ENCODE assay signal across 16 cellular contexts in the genomic region with DNA sequence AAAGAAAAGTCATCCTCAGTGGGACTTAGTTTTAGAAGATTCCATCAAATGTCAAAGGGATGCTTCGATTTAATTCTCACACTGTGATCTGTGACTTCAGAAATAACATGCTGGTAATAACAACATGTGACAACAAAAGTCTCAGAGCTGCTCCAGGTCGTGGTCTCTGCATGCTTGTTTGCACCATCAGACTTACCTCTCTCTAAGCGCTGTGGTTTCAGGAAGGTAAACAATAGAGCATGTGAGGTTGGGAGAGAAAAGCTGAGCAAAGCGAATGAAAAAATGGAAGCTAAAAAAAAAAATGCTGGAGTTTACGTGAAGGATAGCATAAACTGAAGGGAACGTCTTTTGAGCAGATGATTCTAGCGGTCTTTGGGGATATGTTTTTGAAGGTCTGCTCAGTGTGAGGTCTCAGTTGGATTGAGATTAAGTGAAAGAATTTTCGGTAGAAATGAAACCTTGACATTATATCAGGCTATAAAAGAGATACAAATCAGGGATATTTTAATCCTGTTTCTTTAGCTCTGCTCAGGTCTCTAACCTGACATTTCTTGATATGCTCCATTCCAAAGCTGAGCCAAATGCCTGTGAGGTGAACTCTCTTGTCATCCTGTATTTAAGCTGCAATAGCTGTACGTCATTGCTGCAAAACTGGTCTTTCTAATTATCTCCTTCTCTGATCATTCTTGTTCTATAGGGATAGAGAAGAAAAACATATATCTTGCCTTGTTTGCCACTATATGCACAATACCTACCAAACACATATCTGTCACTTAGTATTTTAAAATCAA.
A peak's percentile ranks its signal among the peaks of the same experiment; 100 is the strongest.
DNase-seq lines count a peak whose midpoint lies in the region; ATAC-seq and TF ChIP-seq lines count a peak whose summit lies in the region.
"Had no signal": no experiment of that assay in that cellular context is flagged by ENCODE, and none has a peak within 500 bp of the region (broad histone marks: within the 10 kb centered on the region; RNA-seq: fewer than 3 reads in every experiment).

No MANE protein-coding gene starts in this region.

- peaks cover 19% of the 10 kb centered on the region for H3K79me2 ChIP-seq in hepatocyte

- H2AFZ ChIP-seq in hepatocyte = no peak overlapping the region
- H2AFZ ChIP-seq: GM23338 had no signal

- no peak for ATAC-seq in heart right ventricle
- no peak for ATAC-seq in psoas muscle
- no peak for ATAC-seq in HG03135 (IDR thresholded peaks at IDR 0.05; ENCODE audit: unreplicated experiment)
- no peak for ATAC-seq in HG02852 (IDR thresholded peaks at IDR 0.05; ENCODE audit: unreplicated experiment)
- ATAC-seq: CD8-positive, alpha-beta T cell; GM12878; GM23338 had no signal

- H3K27me3 ChIP-seq in left ventricle myocardium inferior (ENCODE audit: low read depth) (no peaks in the 10 kb centered on the region), heart right ventricle (no peaks in the 10 kb centered on the region), hepatocyte (no peaks in the 10 kb centered on the region), psoas muscle (ENCODE audit: insufficient read depth in 3 of 3, low read length in 2 of 3) (no peaks in the 10 kb centered on the region)

- H3K4me3 ChIP-seq in left ventricle myocardium inferior (no peak overlapping the region), heart right ventricle (no peak overlapping the region), hepatocyte (no peak overlapping the region), psoas muscle (no peak overlapping the region)
- H3K4me3 ChIP-seq: GM12878, GM23338 had no signal

- H4K20me1 ChIP-seq in hepatocyte (ENCODE audit: insufficient read depth, poor library complexity, severe bottlenecking) = no peaks in the 10 kb centered on the region

- intact Hi-C loops in left ventricle myocardium inferior (cut with micrococcal nuclease) = no loop called here
- intact Hi-C loops in heart right ventricle (cut with DNase I) = loop anchor here in 1 of 10 donors (5.0 kb wide), 1 partner anchor 89 kb away; no protein-coding TSS in a partner anchor
- intact Hi-C loops in psoas muscle (cut with DNase I) = no loop called here

- 92 to 93% methylated on average over 9 of the region's 9 CpGs for WGBS in heart right ventricle, 2 donors
- WGBS in hepatocyte (ENCODE audit: low lambda C conversion rate, missing lambda C conversion rate) = 65% methylated on average over 9 of the region's 9 CpGs
- 83 to 89% (median 83%) methylated on average over 9 of the region's 9 CpGs for WGBS in psoas muscle, 3 donors

- peak overlapping the region; percentile 32 for H3K4me2 ChIP-seq in hepatocyte
- H3K4me2 ChIP-seq: GM23338 had no signal

- H3K4me1 ChIP-seq in left ventricle myocardium inferior = peaks cover 44% of the 10 kb centered on the region
- H3K4me1 ChIP-seq in heart right ventricle = peaks cover 4 to 48% (median 27%) of the 10 kb centered on the region in 9 donors
- no peaks in the 10 kb centered on the region for H3K4me1 ChIP-seq in hepatocyte (ENCODE audit: insufficient read depth)
- peaks cover 13% of the 10 kb centered on the region for H3K4me1 ChIP-seq in psoas muscle
- H3K4me1 ChIP-seq: Caco-2 had no signal

- TF ChIP-seq CTCF in left ventricle myocardium inferior (IDR thresholded peaks at IDR 0.05; ENCODE audit: borderline replicate concordance) (no peak), heart right ventricle (IDR thresholded peaks at IDR 0.05) (no peak), hepatocyte (IDR thresholded peaks at IDR 0.05; ENCODE audit: poor library complexity) (no peak), psoas muscle (IDR thresholded peaks at IDR 0.05) (no peak)

- peak overlapping the region; percentile 46 for H3K27ac ChIP-seq in left ventricle myocardium inferior (replicated peaks)
- H3K27ac ChIP-seq in heart right ventricle = peak overlapping the region in 2 of 10 donors; percentile 55 to 59
- H3K27ac ChIP-seq in hepatocyte = no peak overlapping the region
- peak overlapping the region; percentile 63 for H3K27ac ChIP-seq in psoas muscle
- H3K27ac ChIP-seq: 22Rv1, HL-60 had no signal

- no peaks in the 10 kb centered on the region for H3K9me2 ChIP-seq in hepatocyte (replicated peaks; ENCODE audit: insufficient read depth)

- DNase-seq in left ventricle myocardium inferior (no peak), heart right ventricle (no peak), hepatocyte (ENCODE audit: low spot score) (no peak), psoas muscle (no peak), amygdala (lab: John Stamatoyannopoulos, UW) (no peak), NCI-H146 (lab: John Stamatoyannopoulos, UW) (no peak)
- DNase-seq: Caco-2; CD8-positive, alpha-beta T cell; DMS 273 treated with DMSO at 0.1 percent for 48 hours; H7 had no signal

- H3K9me3 ChIP-seq in left ventricle myocardium inferior (replicated peaks) (peaks cover 26% of the 10 kb centered on the region), heart right ventricle (peaks cover 0 to 31% (median 11%) of the 10 kb centered on the region in 11 donors), hepatocyte (ENCODE audit: low read depth) (no peaks in the 10 kb centered on the region), psoas muscle (peaks cover 30% of the 10 kb centered on the region)
- H3K9me3 ChIP-seq: Caco-2 had no signal

- H3K36me3 ChIP-seq in left ventricle myocardium inferior (peaks cover 24% of the 10 kb centered on the region), heart right ventricle (peaks cover 0 to 27% (median 11%) of the 10 kb centered on the region in 9 donors), hepatocyte (replicated peaks; ENCODE audit: insufficient read depth, low read depth) (no peaks in the 10 kb centered on the region), psoas muscle (ENCODE audit: insufficient read depth in 1 of 2, low read depth in 1 of 2) (peaks cover 0 to 19% of the 10 kb centered on the region in 2 donors)
